ENCODE assay signal across 10 cellular contexts in genomic region chr17:40558651-40559015, GRCh38. TPM values are rescaled to one million over a fixed set of nuclear protein-coding genes. Genes with fewer than 3 reads are reported as not detected.
A peak's percentile ranks its signal among the peaks of the same experiment; 100 is the strongest.
DNase-seq lines count a peak whose midpoint lies in the region; ATAC-seq and TF ChIP-seq lines count a peak whose summit lies in the region.
"Had no signal": no experiment of that assay in that cellular context is flagged by ENCODE, and none has a peak within 500 bp of the region (broad histone marks: within the 10 kb centered on the region; RNA-seq: fewer than 3 reads in every experiment).

No MANE protein-coding gene starts in this region.

- CTCF ChIA-PET in activated naive CD4-positive, alpha-beta T cell treated with anti-CD3 and anti-CD28 coated beads for 36 hours (lab: Charles Lee) = interaction anchor here (1.4 to 13.8 kb wide), 7 partner anchors 10 to 107 kb away, joined by 3 to 276 read pairs (median 44); no protein-coding TSS in a partner anchor
- CTCF ChIA-PET in WTC11 (lab: Charles Lee) = interaction anchor here (0.6 to 5.4 kb wide), 5 partner anchors 9 to 241 kb away, joined by 3 to 127 read pairs (median 9); no protein-coding TSS in a partner anchor

- DNase-seq in activated naive CD4-positive, alpha-beta T cell treated with anti-CD3 and anti-CD28 coated beads for 36 hours = no peak
- no peak for DNase-seq in activated naive CD4-positive, alpha-beta T cell (lab: John Stamatoyannopoulos, UW)
- DNase-seq in WTC11 (ENCODE audit: low spot score) (peak; percentile 3), lower lobe of right lung (no peak), testis (no peak)
- DNase-seq: NCI-H1105 had no signal

- WGBS in testis, 2 donors = 68 to 79% methylated on average over 4 of the region's 4 CpGs

- peak overlapping the region; percentile 19 for H3K27ac Mint-ChIP-seq in activated naive CD4-positive, alpha-beta T cell treated with anti-CD3 and anti-CD28 coated beads for 36 hours
- no peak overlapping the region for H3K27ac Mint-ChIP-seq in WTC11

- H3K27me3 Mint-ChIP-seq in activated naive CD4-positive, alpha-beta T cell treated with anti-CD3 and anti-CD28 coated beads for 36 hours (ENCODE audit: low read depth) = no peaks in the 10 kb centered on the region
- peaks cover 5% of the 10 kb centered on the region for H3K27me3 Mint-ChIP-seq in WTC11 (ENCODE audit: low read depth)

- H3K4me3 ChIP-seq in lower lobe of right lung (no peak overlapping the region), testis (no peak overlapping the region)

- ATAC-seq in WTC11 = no peak
- no peak for ATAC-seq in lower lobe of right lung
- ATAC-seq in GM19455 (IDR thresholded peaks at IDR 0.05; ENCODE audit: unreplicated experiment) = no peak
- ATAC-seq in GM21737 (IDR thresholded peaks at IDR 0.05; ENCODE audit: unreplicated experiment) = no peak
- no peak for ATAC-seq in HG03025 (IDR thresholded peaks at IDR 0.05; ENCODE audit: low FRiP score, unreplicated experiment)

- intact Hi-C loops in activated naive CD4-positive, alpha-beta T cell treated with anti-CD3 and anti-CD28 coated beads for 36 hours (cut with micrococcal nuclease) = no loop called here
- intact Hi-C loops in lower lobe of right lung (cut with DNase I) = no loop called here
- intact Hi-C loops in testis (cut with DNase I; ENCODE audit: low total_unique reads) = loop anchor here (5.0 kb wide), 1 partner anchor 116 kb away; the partner anchor contains the start of gene IGFBP4

- TF ChIP-seq CTCF in WTC11 (IDR thresholded peaks at IDR 0.05) (no peak), lower lobe of right lung (IDR thresholded peaks at IDR 0.05) (no peak), testis (IDR thresholded peaks at IDR 0.05) (no peak)

- H3K27ac ChIP-seq in lower lobe of right lung (peak overlapping the region; percentile 77), testis (peak overlapping the region; percentile 25 to 71)

- peak overlapping the region; percentile 19 for H3K4me3 Mint-ChIP-seq in activated naive CD4-positive, alpha-beta T cell treated with anti-CD3 and anti-CD28 coated beads for 36 hours
- H3K4me3 Mint-ChIP-seq in WTC11 = no peak overlapping the region

- H3K36me3 ChIP-seq in lower lobe of right lung (no peaks in the 10 kb centered on the region), testis (ENCODE audit: low read depth, missing control alignments) (no peaks in the 10 kb centered on the region)

- POLR2A ChIA-PET in WTC11 (lab: Charles Lee) = no interaction called here

- peaks cover 81% of the 10 kb centered on the region for H3K4me1 Mint-ChIP-seq in activated naive CD4-positive, alpha-beta T cell treated with anti-CD3 and anti-CD28 coated beads for 36 hours (ENCODE audit: low read depth)
- peaks cover 32% of the 10 kb centered on the region for H3K4me1 Mint-ChIP-seq in WTC11

- H3K27me3 ChIP-seq in lower lobe of right lung (ENCODE audit: low read depth) = no peaks in the 10 kb centered on the region
- H3K27me3 ChIP-seq in testis = no peaks in the 10 kb centered on the region

- no peaks in the 10 kb centered on the region for H3K9me3 ChIP-seq in lower lobe of right lung
- H3K9me3 ChIP-seq in testis = no peaks in the 10 kb centered on the region

- H3K4me1 ChIP-seq in lower lobe of right lung (peaks cover 78% of the 10 kb centered on the region), testis (peaks cover 54% of the 10 kb centered on the region)

- peaks cover 99% of the 10 kb centered on the region for H3K36me3 Mint-ChIP-seq in activated naive CD4-positive, alpha-beta T cell treated with anti-CD3 and anti-CD28 coated beads for 36 hours (ENCODE audit: low read depth)
- H3K36me3 Mint-ChIP-seq in WTC11 = no peaks in the 10 kb centered on the region

- H3K9me3 Mint-ChIP-seq in activated naive CD4-positive, alpha-beta T cell treated with anti-CD3 and anti-CD28 coated beads for 36 hours = peaks cover 3% of the 10 kb centered on the region
- H3K9me3 Mint-ChIP-seq in WTC11 = no peaks in the 10 kb centered on the region

- no peak for TF ChIP-seq POLR2A in testis (IDR thresholded peaks at IDR 0.05)

TF ChIP-seq in WTC11, 78 proteins besides CTCF, POLR2A, EP300 and RAD21 (continues in another document):
- TF ChIP-seq ZBTB21 (CRISPR knock-in tag; IDR thresholded peaks at IDR 0.05; ENCODE audit: borderline replicate concordance) = no peak
- TF ChIP-seq TCF7 (CRISPR knock-in tag; IDR thresholded peaks at IDR 0.05; ENCODE audit: low read depth) = no peak
- TF ChIP-seq SMAD3 (CRISPR knock-in tag; IDR thresholded peaks at IDR 0.05; ENCODE audit: borderline replicate concordance) = no peak
- no peak for TF ChIP-seq ESRRA (CRISPR knock-in tag; IDR thresholded peaks at IDR 0.05; ENCODE audit: borderline replicate concordance)
- no peak for TF ChIP-seq IRF2 (CRISPR knock-in tag; IDR thresholded peaks at IDR 0.05; ENCODE audit: borderline replicate concordance, low read depth)
- TF ChIP-seq ARID4B (CRISPR knock-in tag; IDR thresholded peaks at IDR 0.05; ENCODE audit: borderline replicate concordance) = no peak
- TF ChIP-seq CBFB (CRISPR knock-in tag; IDR thresholded peaks at IDR 0.05; ENCODE audit: low read depth) = no peak
- no peak for TF ChIP-seq ZNF425 (CRISPR knock-in tag; conservative IDR thresholded peaks at IDR 0.05)

RNA-seq across cellular contexts. Expression of gene CCR7, which starts 6.6 kb away (rescaled TPM):
- 100 to 1,000 TPM; 150 to 156 TPM for total RNA-seq in activated naive CD4-positive, alpha-beta T cell treated with anti-CD3 and anti-CD28 coated beads for 36 hours
- total RNA-seq in WTC11 (2021) (0.37 to 0.92 TPM (median 0.57 TPM) in 3 replicates), lower lobe of right lung (2.2 TPM), testis (1 to 10 TPM in 1 of 2 donors, under 1 TPM in 1; 0.87 to 1.3 TPM)
- polyA plus RNA-seq in testis (ENCODE audit: insufficient read depth, low read depth, low replicate concordance) = 1.5 TPM
- polyA plus RNA-seq: neural cell had no signal

RNA-seq across cellular contexts. Expression of gene TNS4, which starts 57.2 kb away (rescaled TPM):
- total RNA-seq in activated naive CD4-positive, alpha-beta T cell treated with anti-CD3 and anti-CD28 coated beads for 36 hours = 1 to 10 TPM; 4.7 to 5.9 TPM
- 0.55 to 0.87 TPM (median 0.80 TPM) in 3 replicates for total RNA-seq in WTC11 (2021)
- total RNA-seq in lower lobe of right lung = 0.68 TPM
- total RNA-seq in testis = under 1 TPM; 0.12 to 0.16 TPM
- polyA plus RNA-seq in testis (ENCODE audit: insufficient read depth, low read depth, low replicate concordance) = 0.09 TPM
- polyA plus RNA-seq: neural cell had no signal

Comparison
In these comparisons a context has a peak if more than half of its experiments do, and no peak if none do; other contexts are left out.
1. RNA of gene CCR7, which starts 6.6 kb away (total RNA-seq): 150 to 156 TPM in activated naive CD4-positive, alpha-beta T cell treated with anti-CD3 and anti-CD28 coated beads for 36 hours; 2.2 TPM in lower lobe of right lung (single experiment), 0.87 to 1.3 TPM in testis and 0.37 to 0.92 TPM in WTC11; every median in the first group is over 10 times any median in the second.